Comparison of ENCODE assay signal across 9 cellular contexts in the genomic region with DNA sequence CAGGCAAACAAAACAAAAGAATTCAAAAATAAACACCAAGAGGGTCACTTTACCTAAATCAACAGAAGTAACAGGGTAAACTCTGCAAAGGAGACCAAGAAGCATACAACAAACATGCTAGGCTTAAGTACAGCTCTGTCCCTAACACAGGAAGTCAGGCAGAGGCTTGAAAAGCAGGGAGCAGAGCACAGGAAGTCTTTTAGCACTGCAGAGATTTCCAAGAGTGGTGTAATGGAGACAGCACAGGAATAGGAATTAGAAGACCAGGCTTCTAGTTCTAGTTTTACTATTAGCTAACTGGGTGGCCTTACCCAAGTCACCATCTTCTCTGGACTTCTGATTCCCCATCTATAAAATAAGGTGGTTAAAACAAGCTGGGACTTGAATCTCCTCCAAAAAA. TPM values are rescaled to one million over a fixed set of nuclear protein-coding genes. Genes with fewer than 3 reads are reported as not detected.
DNase-seq lines count a peak whose midpoint lies in the region; ATAC-seq and TF ChIP-seq lines count a peak whose summit lies in the region.
"Had no signal": no experiment of that assay in that cellular context is flagged by ENCODE, and none has a peak within 500 bp of the region (broad histone marks: within the 10 kb centered on the region; RNA-seq: fewer than 3 reads in every experiment).

No MANE protein-coding gene starts in this region.

- peak overlapping the region in 6 of 10 donors; percentile 24 to 95 (median 88) for H3K4me3 Mint-ChIP-seq in naive thymus-derived CD8-positive, alpha-beta T cell

- H3K27me3 ChIP-seq in foreskin keratinocyte = no peaks in the 10 kb centered on the region

- DNase-seq in AG20443 (ENCODE audit: low spot score) = peak; percentile 27
- DNase-seq in HuH-7.5 (ENCODE audit: low spot score) = peak; percentile 25
- peak; percentile 47 for DNase-seq in dedifferentiated amniotic fluid mesenchymal stem cell (ENCODE audit: extremely low spot score)
- DNase-seq in naive thymus-derived CD8-positive, alpha-beta T cell = no peak
- DNase-seq in foreskin keratinocyte = no peak
- DNase-seq in SKM-1 treated with dmso at 0.1 percent for 144 hours (lab: John Stamatoyannopoulos, UW; ENCODE audit: unreplicated experiment) = no peak
- DNase-seq: NCI-H524 treated with DMSO at 0.1 percent for 48 hours had no signal

- no peak for TF ChIP-seq CTCF in foreskin keratinocyte (conservative IDR thresholded peaks at IDR 0.05)

- no peak overlapping the region for H3K27ac ChIP-seq in foreskin keratinocyte

- no peaks in the 10 kb centered on the region for H3K9me3 Mint-ChIP-seq in naive thymus-derived CD8-positive, alpha-beta T cell

- H3K4me1 ChIP-seq in foreskin keratinocyte = peaks cover 12% of the 10 kb centered on the region

- no peak for ATAC-seq in naive thymus-derived CD8-positive, alpha-beta T cell
- ATAC-seq in foreskin keratinocyte = no peak
- ATAC-seq in HG03520 (IDR thresholded peaks at IDR 0.05; ENCODE audit: unreplicated experiment) = no peak
- no peak for ATAC-seq in HG02763 (IDR thresholded peaks at IDR 0.05; ENCODE audit: unreplicated experiment)

- H3K27me3 Mint-ChIP-seq in naive thymus-derived CD8-positive, alpha-beta T cell = peaks cover 0 to 13% (median 0%) of the 10 kb centered on the region in 5 donors

- POLR2A ChIA-PET in naive thymus-derived CD8-positive, alpha-beta T cell (lab: Charles Lee) = no interaction called here

- peak overlapping the region in 5 of 10 donors; percentile 9 to 64 (median 58) for H3K27ac Mint-ChIP-seq in naive thymus-derived CD8-positive, alpha-beta T cell

- no peaks in the 10 kb centered on the region for H3K36me3 Mint-ChIP-seq in naive thymus-derived CD8-positive, alpha-beta T cell

- H3K4me1 Mint-ChIP-seq in naive thymus-derived CD8-positive, alpha-beta T cell = peaks cover 13 to 31% (median 27%) of the 10 kb centered on the region in 4 donors

RNA-seq across cellular contexts. Expression of a gene that starts 1.9 kb away (rescaled TPM):
- 1 to 10 TPM in 1 of 2 experiments, under 1 TPM in 1; 0.99 to 1.7 TPM for total RNA-seq in naive thymus-derived CD8-positive, alpha-beta T cell
- under 1 TPM in 2 of 3 donors, not detected in 1; 0.15 to 0.70 TPM for polyA plus RNA-seq in naive thymus-derived CD8-positive, alpha-beta T cell
- 85.0 and 85.9 TPM in 2 replicates for total RNA-seq in foreskin keratinocyte
- 31.0 and 34.7 TPM in 2 replicates for polyA plus RNA-seq in foreskin keratinocyte

Comparison
In these comparisons a context has a peak if more than half of its experiments do, and no peak if none do; other contexts are left out.
1. DNase-seq: peak in AG20443 (single experiment), HuH-7.5 (single experiment) and dedifferentiated amniotic fluid mesenchymal stem cell (single experiment); none in naive thymus-derived CD8-positive, alpha-beta T cell (0 of 10), foreskin keratinocyte (0 of 2) and SKM-1 treated with dmso at 0.1 percent for 144 hours (single experiment).
2. RNA of a gene that starts 1.9 kb away (total RNA-seq): 85.0 to 85.9 TPM in foreskin keratinocyte; 0.99 to 1.7 TPM in naive thymus-derived CD8-positive, alpha-beta T cell; every median in the first group is over 10 times any median in the second.